ENCODE assay signal across 21 cellular contexts in genomic region chr15:95812491-95812890, GRCh38.
DNase-seq lines count a peak whose midpoint lies in the region; ATAC-seq and TF ChIP-seq lines count a peak whose summit lies in the region.
"Had no signal": no experiment of that assay in that cellular context is flagged by ENCODE, and none has a peak within 500 bp of the region (broad histone marks: within the 10 kb centered on the region; RNA-seq: fewer than 3 reads in every experiment).

No MANE protein-coding gene starts in this region.

- H3K36me3 Mint-ChIP-seq in activated naive CD4-positive, alpha-beta T cell treated with anti-CD3 and anti-CD28 coated beads, Interleukin-2, amount 50 U/mL, for 72 hours: no peaks in the 10 kb centered on the region
- H3K36me3 Mint-ChIP-seq: stimulated activated naive B cell treated with anti-CD40 and anti-IgM and Interleukin-4, amounts not matched to agents 10 μg/mL and 1 μg/mL and 100 μg/mL, for 72 hours had no signal

- DNase-seq in A172 (ENCODE audit: low spot score) (peak; percentile 39), LHCN-M2 (ENCODE audit: low read depth) (peak; percentile 70), choroid plexus epithelial cell (ENCODE audit: low read depth) (peak; percentile 44), iris pigment epithelial cell (ENCODE audit: low read depth) (peak; percentile 52), GM20000 (ENCODE audit: low spot score) (no peak)
- no peak for DNase-seq in activated naive CD4-positive, alpha-beta T cell treated with anti-CD3 and anti-CD28 coated beads, Interleukin-2, amount 50 U/mL, for 72 hours (ENCODE audit: low spot score in 2 of 2)
- no peak for DNase-seq in activated naive CD4-positive, alpha-beta T cell (lab: John Stamatoyannopoulos, UW)
- DNase-seq: activated gamma-delta T cell treated with Interleukin-2 at 50 U/mL for 16 hours; DMS53; effector CD4-positive, alpha-beta T cell; Kasumi-1; mesendoderm; NCI-H1048; NCI-H1694 treated with DMSO at 0.1 percent for 48 hours; NCI-H2171; NCI-H524 treated with DMSO at 0.1 percent for 48 hours; retina; stimulated activated CD4-positive, alpha-beta T cell treated with anti-CD3 and anti-CD28 coated beads, Interleukin-4, amount 100 ng/mL, for 1 hour; stimulated activated naive B cell treated with anti-CD40 and anti-IgM and Interleukin-4, amounts not matched to agents 10 μg/mL and 1 μg/mL and 100 μg/mL, for 72 hours had no signal

- ATAC-seq in activated naive CD4-positive, alpha-beta T cell treated with anti-CD3 and anti-CD28 coated beads, Interleukin-2, amount 50 U/mL, for 72 hours: no peak
- no peak for ATAC-seq in HG03135 (IDR thresholded peaks at IDR 0.05; ENCODE audit: unreplicated experiment)
- ATAC-seq: stimulated activated naive B cell treated with anti-CD40 and anti-IgM and Interleukin-4, amounts not matched to agents 10 μg/mL and 1 μg/mL and 100 μg/mL, for 72 hours had no signal

- H3K27ac Mint-ChIP-seq in activated naive CD4-positive, alpha-beta T cell treated with anti-CD3 and anti-CD28 coated beads, Interleukin-2, amount 50 U/mL, for 72 hours: no peak overlapping the region
- H3K27ac Mint-ChIP-seq: stimulated activated naive B cell treated with anti-CD40 and anti-IgM and Interleukin-4, amounts not matched to agents 10 μg/mL and 1 μg/mL and 100 μg/mL, for 72 hours had no signal

- no peak for TF ChIP-seq CTCF in choroid plexus epithelial cell (conservative IDR thresholded peaks at IDR 0.05; ENCODE audit: low read depth, low read length)
- TF ChIP-seq CTCF in GM20000 (IDR thresholded peaks at IDR 0.05; ENCODE audit: extremely low read depth, missing control alignments): no peak

- H3K9me3 Mint-ChIP-seq in activated naive CD4-positive, alpha-beta T cell treated with anti-CD3 and anti-CD28 coated beads, Interleukin-2, amount 50 U/mL, for 72 hours: no peaks in the 10 kb centered on the region

- no peak overlapping the region for H3K4me3 ChIP-seq in choroid plexus epithelial cell (ENCODE audit: low read depth, low read length)
- H3K4me3 ChIP-seq: esophagus muscularis mucosa had no signal

Comparison
In these comparisons a context has a peak if more than half of its experiments do, and no peak if none do; other contexts are left out.
1. DNase-seq: peak in A172 (single experiment), LHCN-M2 (single experiment), choroid plexus epithelial cell (single experiment) and iris pigment epithelial cell (single experiment); none in GM20000 (single experiment), activated naive CD4-positive, alpha-beta T cell treated with anti-CD3 and anti-CD28 coated beads, Interleukin-2, amount 50 U/mL, for 72 hours (0 of 2) and activated naive CD4-positive, alpha-beta T cell (0 of 4).